In the genomic region with DNA sequence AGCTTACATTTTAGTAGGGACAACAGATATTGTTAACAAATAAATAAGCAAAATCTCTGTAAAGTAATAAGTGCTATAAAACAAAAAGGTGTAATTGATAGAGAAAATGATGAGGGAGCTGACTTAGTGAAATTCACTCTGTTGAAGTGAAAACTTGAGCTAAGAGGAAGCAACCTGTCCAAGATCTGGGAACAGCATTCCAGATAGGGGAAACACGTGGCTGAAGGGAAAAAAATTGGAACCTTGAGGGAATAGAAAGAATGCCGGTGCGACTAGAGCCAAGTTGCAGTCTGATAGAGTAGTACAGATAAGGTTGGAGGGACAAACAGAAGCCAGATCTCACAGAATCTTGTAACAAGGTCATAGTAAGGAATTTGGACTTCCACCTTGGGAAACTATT, we compare ENCODE assay signal across 8 cellular contexts. TPM values are rescaled to one million over a fixed set of nuclear protein-coding genes. Genes with fewer than 3 reads are reported as not detected.
A peak's percentile ranks its signal among the peaks of the same experiment; 100 is the strongest.
DNase-seq lines count a peak whose midpoint lies in the region; TF ChIP-seq lines count a peak whose summit lies in the region.

No MANE protein-coding gene starts in this region.

- no peak for DNase-seq in activated T-cell treated with anti-CD3 and anti-CD28 coated beads, Interleukin-2, amount 50 U/mL, for 24 hours
- no peak for DNase-seq in activated T-cell treated with anti-CD3 and anti-CD28 coated beads, Interleukin-2, amount 50 U/mL, for 48 hours
- peak; percentile 14 for DNase-seq in adipocyte (ENCODE audit: low read depth)
- DNase-seq in left kidney (ENCODE audit: low read depth, low spot score): peak; percentile 27
- DNase-seq in transverse colon: no peak
- no peak for DNase-seq in COR-L47 (lab: John Stamatoyannopoulos, UW)
- DNase-seq in NOMO-1 treated with DMSO at 0.1 percent for 48 hours (lab: John Stamatoyannopoulos, UW; ENCODE audit: unreplicated experiment): no peak
- no peak for DNase-seq in GM13976 (ENCODE audit: low spot score)

- 26 to 30% methylated on average over 3 of the region's 3 CpGs for WGBS in transverse colon (ENCODE audit: low coverage in 1 of 2), 2 donors

- H3K27me3 ChIP-seq in adipocyte (replicated peaks; ENCODE audit: control insufficient read depth, insufficient read depth, low read length) (peaks cover 12% of the 10 kb centered on the region), transverse colon (no peaks in the 10 kb centered on the region)

- in situ Hi-C loops in transverse colon (cut with MboI; ENCODE audit: low pct_ligation_motif_present in 1 of 4, low pct_unique_long_range_greater_than_20kb in 1 of 4, low sequenced_read_pairs in 3 of 4) (no loop called here), GM13976 (cut with MboI; ENCODE audit: low sequenced_read_pairs, unreplicated experiment) (no loop called here)

- H3K27ac ChIP-seq in transverse colon: peak overlapping the region; percentile 92 to 95 (median 94)

- intact Hi-C loops in transverse colon (cut with DNase I; ENCODE audit: low total_unique reads): no loop called here

- H3K36me3 ChIP-seq in adipocyte (ENCODE audit: control insufficient read depth, insufficient read depth, low read length, severe bottlenecking): peaks cover 8% of the 10 kb centered on the region
- H3K36me3 ChIP-seq in transverse colon: peaks cover 0 to 17% (median 4%) of the 10 kb centered on the region in 4 donors

- TF ChIP-seq POLR2A in transverse colon (IDR thresholded peaks at IDR 0.05): no peak

- peaks cover 40% of the 10 kb centered on the region for H3K27me3 Mint-ChIP-seq in activated T-cell treated with anti-CD3 and anti-CD28 coated beads, Interleukin-2, amount 50 U/mL, for 24 hours

- peaks cover 27% of the 10 kb centered on the region for H3K4me1 Mint-ChIP-seq in activated T-cell treated with anti-CD3 and anti-CD28 coated beads, Interleukin-2, amount 50 U/mL, for 24 hours (ENCODE audit: low read depth)

- H3K9ac ChIP-seq in adipocyte (ENCODE audit: low read length): peak overlapping the region; percentile 96

- peaks cover 43% of the 10 kb centered on the region for H3K36me3 Mint-ChIP-seq in activated T-cell treated with anti-CD3 and anti-CD28 coated beads, Interleukin-2, amount 50 U/mL, for 24 hours (ENCODE audit: low read depth)

- peaks cover 19% of the 10 kb centered on the region for H3K4me1 ChIP-seq in adipocyte (ENCODE audit: control insufficient read depth, insufficient read depth, low read length)
- H3K4me1 ChIP-seq in transverse colon: peaks cover 0 to 42% (median 25%) of the 10 kb centered on the region in 4 donors

- H3K27ac Mint-ChIP-seq in activated T-cell treated with anti-CD3 and anti-CD28 coated beads, Interleukin-2, amount 50 U/mL, for 24 hours: no peak overlapping the region

- TF ChIP-seq EP300 in transverse colon (IDR thresholded peaks at IDR 0.05; ENCODE audit: low read depth): no peak

- H3K9me3 Mint-ChIP-seq in activated T-cell treated with anti-CD3 and anti-CD28 coated beads, Interleukin-2, amount 50 U/mL, for 24 hours: no peaks in the 10 kb centered on the region

- TF ChIP-seq CTCF in transverse colon (IDR thresholded peaks at IDR 0.05) (no peak), GM13976 (IDR thresholded peaks at IDR 0.05; ENCODE audit: borderline replicate concordance, control extremely low read depth, extremely low read depth, insufficient read depth, missing control alignments) (no peak)

- peak overlapping the region; percentile 94 for H3K4me3 ChIP-seq in adipocyte (ENCODE audit: low read length)
- H3K4me3 ChIP-seq in transverse colon: peak overlapping the region in 3 of 4 donors; percentile 84 to 93 (median 88)

- H3K9me3 ChIP-seq in adipocyte (ENCODE audit: control insufficient read depth, low read length): no peaks in the 10 kb centered on the region
- no peaks in the 10 kb centered on the region for H3K9me3 ChIP-seq in transverse colon

- H3K4me3 Mint-ChIP-seq in activated T-cell treated with anti-CD3 and anti-CD28 coated beads, Interleukin-2, amount 50 U/mL, for 24 hours: peak overlapping the region; percentile 91

RNA-seq across cellular contexts. Expression of a gene that starts 0.6 kb away (rescaled TPM):
- 10 to 100 TPM in 3 of 4 donors, 1 to 10 TPM in 1; 4.9 to 30.4 (median 19.9) TPM for total RNA-seq in transverse colon

RNA-seq across cellular contexts. Expression of a gene that starts 34.6 kb away (rescaled TPM):
- 100 to 1,000 TPM in 1 of 4 donors, 10 to 100 TPM in 3; 30.2 to 151 (median 56.7) TPM for total RNA-seq in transverse colon

Comparison
In these comparisons a context has a peak if more than half of its experiments do, and no peak if none do; other contexts are left out.
1. DNase-seq: peak in adipocyte (single experiment) and left kidney (single experiment); none in activated T-cell treated with anti-CD3 and anti-CD28 coated beads, Interleukin-2, amount 50 U/mL, for 24 hours (single experiment), activated T-cell treated with anti-CD3 and anti-CD28 coated beads, Interleukin-2, amount 50 U/mL, for 48 hours (0 of 2), transverse colon (single experiment), COR-L47 (single experiment), NOMO-1 treated with DMSO at 0.1 percent for 48 hours (single experiment) and GM13976 (single experiment).